In the genomic region with DNA sequence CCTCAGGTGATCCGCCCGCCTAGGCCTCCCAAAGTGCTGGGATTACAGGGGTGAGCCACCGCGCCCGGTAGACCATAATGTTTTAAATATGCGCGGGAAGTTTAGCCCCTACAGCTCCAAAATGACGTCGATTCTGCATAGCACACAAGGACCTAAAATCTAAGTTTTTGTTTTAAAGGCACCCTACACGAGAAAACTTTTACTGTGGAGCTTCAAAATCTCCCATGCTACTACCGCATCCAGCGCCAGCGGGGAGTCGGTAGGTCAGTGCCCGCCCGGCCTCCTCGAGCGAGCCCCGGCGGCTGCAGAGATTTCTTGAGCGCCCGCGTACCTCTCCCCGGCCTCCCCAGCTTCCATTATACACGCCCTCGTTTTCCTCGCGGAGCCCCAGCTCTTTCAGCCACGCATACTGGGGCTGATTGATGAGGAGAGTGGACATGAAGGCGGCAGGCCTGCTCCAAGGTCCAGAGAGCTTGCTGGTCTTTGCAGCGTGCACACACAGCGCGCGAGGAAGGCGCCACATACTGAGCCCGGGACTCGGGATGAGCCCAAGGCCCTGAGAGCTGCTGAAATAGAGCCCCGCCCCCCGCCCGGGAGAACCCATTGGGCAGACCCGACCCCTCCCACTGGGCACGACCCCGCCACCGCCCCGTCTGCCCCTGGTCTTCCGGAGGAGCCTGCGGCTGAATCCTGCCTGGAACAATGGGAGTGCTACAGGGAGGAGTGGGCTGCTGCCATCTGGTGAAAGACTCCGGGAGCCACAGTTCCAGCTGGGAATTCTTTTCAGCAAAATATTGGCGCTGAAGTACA, we compare ENCODE assay signal across 9 cellular contexts. TPM values are rescaled to one million over a fixed set of nuclear protein-coding genes. Genes with fewer than 3 reads are reported as not detected.
DNase-seq lines count a peak whose midpoint lies in the region; ATAC-seq and TF ChIP-seq lines count a peak whose summit lies in the region.
"Had no signal": no experiment of that assay in that cellular context is flagged by ENCODE, and none has a peak within 500 bp of the region (broad histone marks: within the 10 kb centered on the region; RNA-seq: fewer than 3 reads in every experiment).

ALDH7A1 (minus strand) TSS at position 544 of the 810 bp plus-strand sequence; CDS start at position 523, 21 bp downstream.

- H3K9me3 ChIP-seq in right lobe of liver, result no peaks in the 10 kb centered on the region

- under 1% methylated on average over 27 of the region's 49 CpGs for WGBS in right lobe of liver (ENCODE audit: insufficient coverage, low coverage, low lambda C conversion rate, missing lambda C conversion rate)

- H3K27me3 ChIP-seq in right lobe of liver, result no peaks in the 10 kb centered on the region

- H3K36me3 ChIP-seq in right lobe of liver, result peaks cover 0 to 17% (median 0%) of the 10 kb centered on the region in 4 donors

- H3K4me3 ChIP-seq in right lobe of liver, result peak within 1 kb of the TSS; percentile 47 to 69 (median 63)

- peak within 1 kb of the TSS; percentile 9 to 83 (median 71) for H3K27ac ChIP-seq in right lobe of liver
- H3K27ac ChIP-seq: C4-2B had no signal

- intact Hi-C loops in right lobe of liver (cut with DNase I), result no loop called here

- DNase-seq in NCI-H1436 (lab: John Stamatoyannopoulos, UW) (peak; percentile 66), NCI-H1436 treated with DMSO at 0.1 percent for 48 hours (lab: John Stamatoyannopoulos, UW) (no peak), NCI-H2227 (lab: John Stamatoyannopoulos, UW; ENCODE audit: unreplicated experiment) (peak; percentile 92), right lobe of liver (peak; percentile 95 to 98 (median 96))
- DNase-seq in activated CD4-positive, alpha-beta T cell treated with anti-CD3 and anti-CD28 coated beads, Interleukin-2, amount 50 U/mL, for 48 hours, result peak; percentile 55 to 68
- DNase-seq in effector CD8-positive, alpha-beta T cell (lab: John Stamatoyannopoulos, UW), result peak; percentile 30
- peak; percentile 17 to 45 for DNase-seq in stimulated activated CD4-positive, alpha-beta T cell treated with anti-CD3 and anti-CD28 coated beads, Interleukin-2, amount 100 ng/mL, for 48 hours

- H3K4me1 ChIP-seq in right lobe of liver, result peaks cover 0 to 15% (median 3%) of the 10 kb centered on the region in 4 donors

- peak; percentile 86 for ATAC-seq in HG02852 (IDR thresholded peaks at IDR 0.05; ENCODE audit: unreplicated experiment)
- peak; percentile 95 to 99 (median 96) for ATAC-seq in right lobe of liver

- peak; percentile 91 for TF ChIP-seq POLR2A in right lobe of liver (IDR thresholded peaks at IDR 0.05)

- peak; percentile 37 to 57 (median 46) for TF ChIP-seq CTCF in right lobe of liver (IDR thresholded peaks at IDR 0.05)

RNA-seq across cellular contexts. Expression of gene ALDH7A1, which starts in this region (rescaled TPM):
- 100 to 1,000 TPM in 2 of 6 experiments, 10 to 100 TPM in 4; 23.0 to 142 (median 96.7) TPM for total RNA-seq in right lobe of liver
